ENCODE assay signal across 32 cellular contexts in the genomic region with DNA sequence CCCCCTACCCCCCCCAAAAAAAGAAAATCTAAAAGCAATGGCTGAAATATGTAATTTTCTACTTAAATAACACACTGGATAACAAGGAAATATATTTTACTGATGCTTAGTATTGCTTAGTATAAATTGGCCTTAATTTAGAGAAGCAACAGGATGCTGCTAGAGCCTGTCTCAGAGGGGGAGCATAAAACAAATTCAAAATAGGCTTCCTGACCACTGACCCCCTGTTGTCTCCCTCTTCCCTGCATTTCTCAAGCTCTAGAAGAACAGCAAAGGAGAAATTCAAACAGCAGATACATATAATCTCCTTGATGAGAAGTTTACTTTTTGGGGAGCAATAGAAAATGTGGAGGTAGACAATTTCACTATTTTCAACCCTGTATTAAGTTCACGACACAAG.
"Had no signal": no experiment of that assay in that cellular context is flagged by ENCODE, and none has a peak within 500 bp of the region (broad histone marks: within the 10 kb centered on the region; RNA-seq: fewer than 3 reads in every experiment).

No MANE protein-coding gene starts in this region.

- H3K27me3 ChIP-seq: ascending aorta, cardiac muscle cell, colonic mucosa, esophagus squamous epithelium, heart right ventricle, neutrophil, ovary, right lobe of liver, stomach, thyroid gland, upper lobe of left lung, vagina had no signal

- H3K4me3 ChIP-seq: ascending aorta, cardiac muscle cell, colonic mucosa, esophagus squamous epithelium, heart right ventricle, ovary, right lobe of liver, stomach, thyroid gland, upper lobe of left lung, vagina had no signal

- DNase-seq: activated CD4-positive, alpha-beta memory T cell treated with anti-CD3 and anti-CD28 coated beads for 36 hours; activated CD4-positive, alpha-beta T cell treated with anti-CD3 and anti-CD28 coated beads, Interleukin-2, amount 10 ng/mL, durations not matched to agents 24 days and 14 days; activated CD4-positive, CD25-positive, alpha-beta regulatory T cell treated with anti-CD3 and anti-CD28 coated beads, Interleukin-2, amount 50 U/mL, for 72 hours; activated CD8-positive, alpha-beta memory T cell treated with anti-CD3 and anti-CD28 coated beads, Interleukin-2, amount 50 U/mL, for 48 hours; activated gamma-delta T cell; activated naive CD4-positive, alpha-beta T cell treated with anti-CD3 and anti-CD28 coated beads, Interleukin-2, amount 10 ng/mL, durations not matched to agents 7 days and 5 days; activated naive CD8-positive, alpha-beta T cell treated with anti-CD3 and anti-CD28 coated beads, Interleukin-2, amount 10 ng/mL, durations not matched to agents 7 days and 5 days; activated T-cell treated with anti-CD3 and anti-CD28 coated beads, Interleukin-2, amount 50 U/mL, for 24 hours; cerebellar nuclear complex; colonic mucosa; effector CD8-positive, alpha-beta T cell; esophagus squamous epithelium; foreskin melanocyte; heart right ventricle; immature natural killer cell; kidney; left colon; mammary epithelial cell; naive B cell; nephron progenitor cell; ovary; right lobe of liver; stimulated activated CD4-positive, alpha-beta T cell treated with anti-CD3 and anti-CD28 coated beads, Interleukin-4, amount 100 ng/mL, for 4 hours; stimulated activated CD8-positive, alpha-beta memory T cell treated with anti-CD3 and anti-CD28 coated beads, Interleukin-4, amount 100 ng/mL, for 48 hours; stimulated activated naive B cell treated with anti-CD40 and anti-IgM and Interleukin-4, amounts not matched to agents 10 μg/mL and 1 μg/mL and 100 μg/mL, for 72 hours; stomach; thyroid gland; upper lobe of left lung had no signal

- H3K9me3 ChIP-seq: colonic mucosa, neutrophil, ovary, right lobe of liver, thyroid gland had no signal

- ATAC-seq: heart right ventricle; left colon; right lobe of liver; stimulated activated naive B cell treated with anti-CD40 and anti-IgM and Interleukin-4, amounts not matched to agents 10 μg/mL and 1 μg/mL and 100 μg/mL, for 72 hours had no signal

- H3K4me1 ChIP-seq: ascending aorta, colonic mucosa, esophagus squamous epithelium, heart right ventricle, right lobe of liver, stomach, thyroid gland, upper lobe of left lung, vagina had no signal

- H3K36me3 ChIP-seq: ascending aorta, cardiac muscle cell, colonic mucosa, esophagus squamous epithelium, heart right ventricle, neutrophil, ovary, right lobe of liver, stomach, thyroid gland, upper lobe of left lung, vagina had no signal
